Comparison of ENCODE assay signal across 10 cellular contexts in the genomic region with DNA sequence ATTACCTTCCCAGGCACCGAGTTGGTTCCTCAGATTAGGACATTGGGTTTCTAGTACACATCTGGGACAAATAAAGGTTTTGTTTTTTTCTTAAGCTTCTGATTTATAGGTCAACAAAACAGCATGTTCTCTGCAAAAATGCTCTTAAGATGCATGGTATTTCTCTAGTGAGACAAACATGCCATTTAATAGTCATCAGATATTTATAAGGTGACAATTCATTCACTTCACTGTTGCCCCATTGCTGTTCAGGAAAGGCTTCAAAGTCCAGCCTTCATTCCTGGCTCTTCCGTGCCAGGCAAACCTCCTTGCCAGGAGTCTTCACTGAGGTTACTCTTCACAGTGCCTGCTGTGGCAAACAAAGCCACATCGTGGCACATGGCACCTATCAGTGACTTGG.
"Had no signal": no experiment of that assay in that cellular context is flagged by ENCODE, and none has a peak within 500 bp of the region (broad histone marks: within the 10 kb centered on the region; RNA-seq: fewer than 3 reads in every experiment).

No MANE protein-coding gene starts in this region.

- H3K27ac ChIP-seq: tibial nerve, VCaP had no signal

- ATAC-seq: naive thymus-derived CD4-positive, alpha-beta T cell had no signal

- H3K9me3 ChIP-seq: tibial nerve had no signal

- H3K4me3 ChIP-seq: hepatocyte, tibial nerve had no signal

- H3K36me3 ChIP-seq: tibial nerve had no signal

- DNase-seq: activated CD4-positive, alpha-beta T cell treated with anti-CD3 and anti-CD28 coated beads for 1 hour; activated CD4-positive, alpha-beta T cell treated with anti-CD3 and anti-CD28 coated beads, Interleukin-2, amount 50 U/mL, for 48 hours; activated naive CD4-positive, alpha-beta T cell treated with anti-CD3 and anti-CD28 coated beads, Interleukin-2, amount 10 ng/mL, durations not matched to agents 7 days and 5 days; activated T-cell treated with anti-CD3 and anti-CD28 coated beads, Interleukin-2, amount 50 U/mL, for 24 hours; naive thymus-derived CD4-positive, alpha-beta T cell; stimulated activated CD4-positive, alpha-beta T cell treated with anti-CD3 and anti-CD28 coated beads, Interleukin-4, amount 100 ng/mL, for 1 hour; stimulated activated naive CD4-positive, alpha-beta T cell had no signal

- H2AFZ ChIP-seq: hepatocyte had no signal

- H3K4me1 ChIP-seq: tibial nerve had no signal

- H3K4me2 ChIP-seq: hepatocyte had no signal

- H3K27me3 ChIP-seq: hepatocyte, tibial nerve had no signal

- H3K79me2 ChIP-seq: hepatocyte had no signal
